ENCODE assay signal across 1 cellular context in the genomic region with DNA sequence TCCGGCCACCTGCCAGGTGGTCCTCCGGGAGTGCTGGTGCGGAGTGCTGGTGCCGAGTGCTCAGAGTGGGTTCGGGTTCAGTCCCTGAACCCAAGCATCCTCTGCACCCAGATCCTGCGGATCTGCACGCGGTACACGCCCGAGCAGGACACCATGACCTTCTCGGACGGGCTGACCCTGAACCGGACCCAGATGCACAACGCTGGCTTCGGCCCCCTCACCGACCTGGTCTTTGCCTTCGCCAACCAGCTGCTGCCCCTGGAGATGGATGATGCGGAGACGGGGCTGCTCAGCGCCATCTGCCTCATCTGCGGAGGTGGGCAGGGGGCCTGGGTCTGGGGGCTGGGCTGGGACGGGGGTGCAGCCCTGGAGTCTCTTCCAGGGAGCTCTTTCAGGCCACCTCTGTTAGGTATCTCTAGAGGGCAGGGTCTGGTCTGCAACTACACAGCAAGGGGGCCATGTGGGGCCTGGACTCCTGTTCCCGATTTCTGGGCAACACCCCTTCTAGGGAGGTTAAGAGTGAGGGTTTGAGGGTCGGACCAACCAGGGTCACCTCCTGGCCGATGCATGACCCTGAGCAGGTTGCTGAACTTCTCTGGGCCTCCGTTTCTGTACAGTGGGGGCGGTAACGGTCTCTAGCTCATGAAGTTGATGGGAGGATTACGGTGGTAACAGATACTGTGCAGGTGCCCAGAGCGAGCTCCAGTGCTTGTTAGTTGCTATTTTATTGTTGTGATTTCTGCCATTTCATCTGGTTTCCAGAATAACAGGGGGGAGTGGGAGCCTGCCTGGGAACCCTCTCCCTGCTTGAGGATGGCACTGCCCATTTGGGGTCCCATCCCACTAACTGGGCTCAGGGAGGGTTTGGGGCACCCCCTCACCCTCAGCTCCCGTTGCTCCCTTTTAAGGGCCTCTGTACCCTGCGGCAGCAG.
TF ChIP-seq lines count a peak whose summit lies in the region.

No MANE protein-coding gene starts in this region.

TF ChIP-seq in A549, 52 proteins besides CTCF, POLR2A, EP300 and RAD21 (continued from another document):
- TF ChIP-seq, protein P1, sequence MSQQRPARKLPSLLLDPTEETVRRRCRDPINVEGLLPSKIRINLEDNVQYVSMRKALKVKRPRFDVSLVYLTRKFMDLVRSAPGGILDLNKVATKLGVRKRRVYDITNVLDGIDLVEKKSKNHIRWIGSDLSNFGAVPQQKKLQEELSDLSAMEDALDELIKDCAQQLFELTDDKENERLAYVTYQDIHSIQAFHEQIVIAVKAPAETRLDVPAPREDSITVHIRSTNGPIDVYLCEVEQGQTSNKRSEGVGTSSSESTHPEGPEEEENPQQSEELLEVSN (IDR thresholded peaks at IDR 0.05; ENCODE audit: borderline replicate concordance, low read depth), result no peak
- TF ChIP-seq TFCP2L1 (CRISPR knock-in tag; IDR thresholded peaks at IDR 0.05) (peak; percentile 45; the same call in 1 of the 2 replicates), BHLHE40 (IDR thresholded peaks at IDR 0.05; ENCODE audit: low read depth, low read length) (no peak)
